In the genomic region with DNA sequence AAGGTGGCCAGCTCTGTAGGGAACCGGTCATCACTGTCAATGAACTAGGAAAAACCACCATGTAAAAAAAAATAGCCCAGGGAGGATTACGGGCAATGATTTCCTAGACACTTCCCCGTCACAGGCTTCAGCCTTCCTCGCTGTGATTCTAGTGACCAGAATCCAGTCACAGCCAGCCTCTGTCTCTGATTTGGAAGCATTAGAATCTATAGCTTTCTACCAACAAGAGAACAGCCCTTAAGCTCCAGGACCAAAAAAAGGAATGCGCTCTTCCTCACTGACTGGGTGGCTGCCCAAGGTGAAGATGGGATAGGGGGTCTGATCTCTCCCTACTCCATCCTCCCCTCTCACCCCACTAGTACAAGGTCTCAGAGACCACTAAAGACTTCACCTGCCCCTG, we compare ENCODE assay signal across 16 cellular contexts.
"Had no signal": no experiment of that assay in that cellular context is flagged by ENCODE, and none has a peak within 500 bp of the region (broad histone marks: within the 10 kb centered on the region; RNA-seq: fewer than 3 reads in every experiment).

No MANE protein-coding gene starts in this region.

- H3K9me3 ChIP-seq: prostate gland had no signal

- H3K27ac Mint-ChIP-seq: activated T-helper 17 cell treated with anti-CD3 and anti-CD28 coated beads, Interleukin-2, amount 50 U/mL, for 72 hours; endodermal cell; nephron; T-helper 1 cell treated with Interleukin-12 subunit alpha and Interleukin-12 subunit beta and Interleukin-4 antibody, amounts not matched to agents 30 μg/mL and 1 μg/mL, for 36 hours had no signal

- H3K4me3 Mint-ChIP-seq: activated T-helper 17 cell treated with anti-CD3 and anti-CD28 coated beads, Interleukin-2, amount 50 U/mL, for 72 hours; endodermal cell; nephron; stimulated activated naive CD8-positive, alpha-beta T cell treated with anti-CD3 and anti-CD28 coated beads, Interleukin-15, Interleukin-2, amounts not matched to agents 100 ng/mL and 50 ng/mL, for 24 hours; T-helper 1 cell treated with Interleukin-12 subunit alpha and Interleukin-12 subunit beta and Interleukin-4 antibody, amounts not matched to agents 30 μg/mL and 1 μg/mL, for 36 hours had no signal

- ATAC-seq: activated T-helper 17 cell treated with anti-CD3 and anti-CD28 coated beads, Interleukin-2, amount 50 U/mL, for 72 hours; left ventricle myocardium superior; right cardiac atrium had no signal

- H3K4me1 ChIP-seq: prostate gland had no signal

- H3K9me3 Mint-ChIP-seq: activated T-helper 17 cell treated with anti-CD3 and anti-CD28 coated beads, Interleukin-2, amount 50 U/mL, for 72 hours; endodermal cell; nephron; stimulated activated naive CD8-positive, alpha-beta T cell treated with anti-CD3 and anti-CD28 coated beads, Interleukin-15, Interleukin-2, amounts not matched to agents 100 ng/mL and 50 ng/mL, for 24 hours; T-helper 1 cell treated with Interleukin-12 subunit alpha and Interleukin-12 subunit beta and Interleukin-4 antibody, amounts not matched to agents 30 μg/mL and 1 μg/mL, for 36 hours had no signal

- H3K36me3 ChIP-seq: cardiac muscle cell, prostate gland had no signal

- DNase-seq: activated naive CD4-positive, alpha-beta T cell treated with Interleukin-2 at 50 U/mL for 16 hours; dorsolateral prefrontal cortex; endodermal cell; head of caudate nucleus; kidney glomerular epithelial cell; left ventricle myocardium superior; mesenchymal stem cell; right cardiac atrium; stimulated activated CD4-positive, alpha-beta T cell treated with anti-CD3 and anti-CD28 coated beads, Interleukin-4, amount 100 ng/mL, for 24 hours had no signal

- H3K27me3 Mint-ChIP-seq: stimulated activated naive CD8-positive, alpha-beta T cell treated with anti-CD3 and anti-CD28 coated beads, Interleukin-15, Interleukin-2, amounts not matched to agents 100 ng/mL and 50 ng/mL, for 24 hours had no signal

- H3K4me1 Mint-ChIP-seq: activated T-helper 17 cell treated with anti-CD3 and anti-CD28 coated beads, Interleukin-2, amount 50 U/mL, for 72 hours had no signal

- H3K27me3 ChIP-seq: cardiac muscle cell had no signal

- H3K27ac ChIP-seq: cardiac muscle cell, dorsolateral prefrontal cortex, prostate gland had no signal

- H3K4me3 ChIP-seq: cardiac muscle cell, dorsolateral prefrontal cortex, prostate gland, skin epidermis had no signal
